24 cellular contexts compared by ENCODE assay signal in the genomic region with DNA sequence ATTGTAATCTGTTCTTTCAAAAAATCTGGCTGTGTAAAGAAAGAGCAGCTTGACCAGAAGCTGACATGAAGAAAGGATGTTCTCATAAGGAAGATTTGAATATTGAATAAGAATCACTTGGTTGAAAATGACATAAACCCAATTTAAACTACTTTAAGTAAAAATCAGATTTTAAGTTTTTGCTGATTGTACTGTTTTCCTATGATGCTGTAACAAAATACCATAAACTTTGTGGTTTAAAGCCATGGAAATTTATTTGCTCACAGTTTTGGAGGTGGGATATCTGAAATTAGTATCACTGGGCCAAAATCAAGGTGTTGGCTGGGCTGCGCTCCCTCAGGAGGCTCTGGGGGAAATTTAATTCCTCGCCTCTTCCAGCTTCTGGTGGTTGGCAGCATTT.
A peak's percentile ranks its signal among the peaks of the same experiment; 100 is the strongest.
DNase-seq lines count a peak whose midpoint lies in the region; ATAC-seq, FAIRE-seq and TF ChIP-seq lines count a peak whose summit lies in the region.
"Had no signal": no experiment of that assay in that cellular context is flagged by ENCODE, and none has a peak within 500 bp of the region (broad histone marks: within the 10 kb centered on the region; RNA-seq: fewer than 3 reads in every experiment).

No MANE protein-coding gene starts in this region.

- H4K20me1 ChIP-seq in HepG2 (ENCODE audit: insufficient read depth, low read length): no peaks in the 10 kb centered on the region
- H4K20me1 ChIP-seq: BLaER1 had no signal

- H3K4me1 ChIP-seq in HepG2 (ENCODE audit: insufficient read depth, low read length) (no peaks in the 10 kb centered on the region), right lobe of liver (no peaks in the 10 kb centered on the region), esophagus muscularis mucosa (no peaks in the 10 kb centered on the region)
- H3K4me1 ChIP-seq: BE2C had no signal

- no peak overlapping the region for H3K4me3 ChIP-seq in HepG2 (replicated peaks in 1 of 3; ENCODE audit: insufficient read depth in 1 of 3, low read depth in 2 of 3, low read length in 3 of 3)
- H3K4me3 ChIP-seq in right lobe of liver: no peak overlapping the region
- no peak overlapping the region for H3K4me3 ChIP-seq in esophagus muscularis mucosa
- H3K4me3 ChIP-seq: BLaER1, GM12878 had no signal

- H2AFZ ChIP-seq in HepG2 (ENCODE audit: low read length): no peak overlapping the region

- H3K9ac ChIP-seq in HepG2 (ENCODE audit: insufficient read depth, low read depth, low read length): no peak overlapping the region
- H3K9ac ChIP-seq: BLaER1 had no signal

- POLR2A ChIA-PET in HepG2 (lab: Yijun Ruan, JAX): no interaction called here

- DNase-seq in HepG2 (ENCODE audit: low spot score): no peak
- no peak for DNase-seq in right lobe of liver
- peak; percentile 26 for DNase-seq in esophagus muscularis mucosa (ENCODE audit: extremely low spot score)
- no peak for DNase-seq in stimulated activated CD4-positive, alpha-beta T cell treated with anti-CD3 and anti-CD28 coated beads, Interleukin-2, amount 100 ng/mL, for 48 hours
- DNase-seq: ACHN; BE2C; C1 segment of cervical spinal cord; CD4-positive, alpha-beta memory T cell; CD4-positive, CD25-positive, alpha-beta regulatory T cell; CD8-positive, alpha-beta memory T cell; COR-L47; DMS 273 treated with DMSO at 0.1 percent for 48 hours; DMS153; DMS53; DMS79; DND-41; EL; GDM1 had no signal

- BruUV-seq in HepG2 (replicated peaks; lab: Mats Ljungman, UMichigan): no TSS peak

- in situ Hi-C loops in HepG2 (cut with HindIII; ENCODE audit: extremely low pct_ligation_motif_present, low pct_unique_long_range_greater_than_20kb): no loop called here

- ATAC-seq in HepG2 (no peak), right lobe of liver (no peak), GM19467 (IDR thresholded peaks at IDR 0.05; ENCODE audit: unreplicated experiment) (no peak)
- ATAC-seq: GM12878 had no signal

- 21% methylated on average over 2 of the region's 2 CpGs for WGBS in HepG2 (ENCODE audit: low lambda C conversion rate)
- WGBS in right lobe of liver (ENCODE audit: insufficient coverage, low coverage, low lambda C conversion rate, missing lambda C conversion rate): 100% methylated on average over 2 of the region's 2 CpGs
- WGBS in esophagus muscularis mucosa: 92% methylated on average over 2 of the region's 2 CpGs

- TF ChIP-seq CTCF in HepG2 (CRISPR knock-in tag; IDR thresholded peaks at IDR 0.05): no peak
- TF ChIP-seq CTCF in right lobe of liver (IDR thresholded peaks at IDR 0.05): no peak
- no peak for TF ChIP-seq CTCF in esophagus muscularis mucosa (IDR thresholded peaks at IDR 0.05)

- FAIRE-seq in HepG2 (lab: Jason Lieb, UNC): no peak
- FAIRE-seq: GM12878, GM12892, GM18507 had no signal

- intact Hi-C loops in HepG2 (cut with micrococcal nuclease; ENCODE audit: unreplicated experiment): no loop called here
- intact Hi-C loops in right lobe of liver (cut with DNase I): no loop called here
- intact Hi-C loops in esophagus muscularis mucosa (cut with DNase I): no loop called here

- no peaks in the 10 kb centered on the region for H3K36me3 ChIP-seq in HepG2 (replicated peaks in 1 of 2; ENCODE audit: control insufficient read depth in 1 of 2, insufficient read depth in 2 of 2, low read length in 2 of 2)
- H3K36me3 ChIP-seq in right lobe of liver: no peaks in the 10 kb centered on the region
- no peaks in the 10 kb centered on the region for H3K36me3 ChIP-seq in esophagus muscularis mucosa
- H3K36me3 ChIP-seq: BE2C, BLaER1 had no signal

- no peak overlapping the region for H3K27ac ChIP-seq in HepG2 (ENCODE audit: extremely low read length, insufficient read depth, low read length)
- H3K27ac ChIP-seq in right lobe of liver: no peak overlapping the region
- no peak overlapping the region for H3K27ac ChIP-seq in esophagus muscularis mucosa (replicated peaks in 1 of 4)
- H3K27ac ChIP-seq: 22Rv1, BLaER1 had no signal

- TF ChIP-seq POLR2A in HepG2 (IDR thresholded peaks at IDR 0.05; ENCODE audit: insufficient read depth in 1 of 2, low read depth in 2 of 2, low read length in 2 of 2): no peak
- no peak for TF ChIP-seq POLR2A in right lobe of liver (IDR thresholded peaks at IDR 0.05)
- no peak for TF ChIP-seq POLR2A in esophagus muscularis mucosa (IDR thresholded peaks at IDR 0.05; ENCODE audit: low read depth)

- no peak overlapping the region for H3K4me2 ChIP-seq in HepG2 (ENCODE audit: low read depth, low read length)
- H3K4me2 ChIP-seq: BLaER1 had no signal

- CTCF ChIA-PET in HepG2 (lab: Yijun Ruan, JAX; ENCODE audit: low intra/inter-chr PET ratio, low total read pairs): no interaction called here

- no peaks in the 10 kb centered on the region for H3K79me2 ChIP-seq in HepG2 (ENCODE audit: insufficient read depth, low read length)

- TF ChIP-seq EP300 in HepG2 (IDR thresholded peaks at IDR 0.05; ENCODE audit: low read depth in 2 of 2, low read length in 2 of 2): no peak
- no peak for TF ChIP-seq EP300 in HepG2 (CRISPR knock-in tag; IDR thresholded peaks at IDR 0.05; ENCODE audit: borderline replicate concordance)
- TF ChIP-seq EP300 in esophagus muscularis mucosa (IDR thresholded peaks at IDR 0.05): no peak

- 0 out of 5 replicates have a peak, but pooled peaks cover 0 to 2% of the 10 kb centered on the region in 2 experiments for H3K27me3 ChIP-seq in HepG2 (ENCODE audit: control insufficient read depth in 1 of 2, insufficient read depth in 2 of 2, low read length in 2 of 2)
- H3K27me3 ChIP-seq in right lobe of liver: no peaks in the 10 kb centered on the region
- peaks cover 0 to 5% (median 0%) of the 10 kb centered on the region in 4 donors for H3K27me3 ChIP-seq in esophagus muscularis mucosa
- H3K27me3 ChIP-seq: BE2C, BLaER1 had no signal

- no peak for TF ChIP-seq RAD21 in HepG2 (CRISPR knock-in tag; IDR thresholded peaks at IDR 0.05)

- H3K9me3 ChIP-seq in HepG2 (ENCODE audit: low read length): peaks cover 7% of the 10 kb centered on the region; the same call in 1 of the 2 replicates
- no peaks in the 10 kb centered on the region for H3K9me3 ChIP-seq in right lobe of liver
- H3K9me3 ChIP-seq in esophagus muscularis mucosa: peaks cover 0 to 5% (median 2%) of the 10 kb centered on the region in 4 donors
- H3K9me3 ChIP-seq: BE2C had no signal

TF ChIP-seq in HepG2, 621 proteins besides CTCF, POLR2A, EP300 and RAD21:
- TF ChIP-seq PAF1 (CRISPR knock-in tag; IDR thresholded peaks at IDR 0.05) (no peak), MAFF (IDR thresholded peaks at IDR 0.05; ENCODE audit: low read depth, low read length) (peak; percentile 67), MAF1 (CRISPR knock-in tag; IDR thresholded peaks at IDR 0.05; ENCODE audit: borderline replicate concordance) (no peak), MAFK (conservative IDR thresholded peaks at IDR 0.05 in 1 of 2, IDR thresholded peaks at IDR 0.05 in 1 of 2; ENCODE audit: low read length in 2 of 2) (peak; percentile 59 to 80)
